In genomic region chr16:18561727-18562314, GRCh38 we compare ENCODE assay signal across 8 cellular contexts. TPM values are rescaled to one million over a fixed set of nuclear protein-coding genes. Genes with fewer than 3 reads are reported as not detected.
DNase-seq lines count a peak whose midpoint lies in the region; ATAC-seq and TF ChIP-seq lines count a peak whose summit lies in the region.
"Not testable (repeated sequence)": the region's sequence is repeated elsewhere in the genome, so short reads cannot be mapped to it uniquely, and the experiment has no call there.

Gene NOMO2 (minus strand): TSS chr16:18562097. CDS start chr16:18562040, 57 bp downstream.

- intact Hi-C loops in mucosa of descending colon (cut with DNase I, micrococcal nuclease): not testable (repeated sequence)

- H3K27ac ChIP-seq in AG04450 (ENCODE audit: low read depth, low read length): not testable (repeated sequence)

- ATAC-seq in GM19372 (IDR thresholded peaks at IDR 0.05; ENCODE audit: low read depth, unreplicated experiment) (peak; percentile 88), HG03097 (IDR thresholded peaks at IDR 0.05; ENCODE audit: low FRiP score, unreplicated experiment) (peak; percentile 90), mucosa of descending colon (peak; percentile 99)

- H3K4me3 ChIP-seq in AG04450 (ENCODE audit: low read depth, low read length): peak within 1 kb of the TSS; percentile 54
- H3K4me3 ChIP-seq in epithelial cell of esophagus (ENCODE audit: low read length): peak within 1 kb of the TSS; percentile 46
- not testable (repeated sequence) for H3K4me3 ChIP-seq in mucosa of descending colon

- CTCF ChIA-PET in AG04450 (lab: Charles Lee): interaction anchor here (0.6 to 0.7 kb wide), 2 partner anchors 994 to 1094 kb away, joined by 6 to 8 read pairs; partner anchors contain the start of gene VPS35L

- H3K4me1 ChIP-seq in mucosa of descending colon (ENCODE audit: low read depth): not testable (repeated sequence)

- H3K36me3 ChIP-seq in mucosa of descending colon (ENCODE audit: low read depth): not testable (repeated sequence)

- not testable (repeated sequence) for DNase-seq in AG04450 (ENCODE audit: low read depth, low spot score)
- DNase-seq in RPMI7951 (ENCODE audit: low read depth) (peak; percentile 14), epithelial cell of esophagus (ENCODE audit: low read depth) (peak; percentile 26), mucosa of descending colon (peak; percentile 94 to 97 (median 94))
- peak; percentile 91 to 96 for DNase-seq in activated T-cell treated with anti-CD3 and anti-CD28 coated beads, Interleukin-2, amount 50 U/mL, for 48 hours
- peak; percentile 90 for DNase-seq in stimulated activated CD4-positive, alpha-beta T cell treated with anti-CD3 and anti-CD28 coated beads, Interleukin-4, amount 100 ng/mL, for 24 hours

- not testable (repeated sequence) for TF ChIP-seq CTCF in AG04450 (IDR thresholded peaks at IDR 0.05; ENCODE audit: low read depth, low read length); epithelial cell of esophagus (IDR thresholded peaks at IDR 0.05; ENCODE audit: insufficient read depth, low read depth, low read length, missing control alignments); mucosa of descending colon (IDR thresholded peaks at IDR 0.05)

- not testable (repeated sequence) for H3K9me3 ChIP-seq in AG04450 (ENCODE audit: control insufficient read depth, insufficient read depth, low read length); mucosa of descending colon

- POLR2A ChIA-PET in AG04450 (lab: Yijun Ruan, JAX): not testable (repeated sequence)

- H3K27me3 ChIP-seq in AG04450 (ENCODE audit: control insufficient read depth, insufficient read depth, low read length): not testable (repeated sequence)

RNA-seq across cellular contexts. Expression of gene NOMO2, which starts in this region (rescaled TPM):
- 216 and 237 TPM in 2 replicates for polyA plus RNA-seq in AG04450 (2011; rRNA removed)
- 282 and 291 TPM in 2 replicates for polyA minus RNA-seq in AG04450 (2011; rRNA and poly(A)+ RNA removed)
- 71.0 and 80.0 TPM in 2 replicates for total RNA-seq in RPMI7951 (2014; rRNA removed; shearing (Covaris generic))
- total RNA-seq in mucosa of descending colon: 100 to 1,000 TPM in 1 of 3 donors, 10 to 100 TPM in 2; 61.3 to 106 (median 81.2) TPM
